ENCODE assay signal across 1 cellular context in the genomic region with DNA sequence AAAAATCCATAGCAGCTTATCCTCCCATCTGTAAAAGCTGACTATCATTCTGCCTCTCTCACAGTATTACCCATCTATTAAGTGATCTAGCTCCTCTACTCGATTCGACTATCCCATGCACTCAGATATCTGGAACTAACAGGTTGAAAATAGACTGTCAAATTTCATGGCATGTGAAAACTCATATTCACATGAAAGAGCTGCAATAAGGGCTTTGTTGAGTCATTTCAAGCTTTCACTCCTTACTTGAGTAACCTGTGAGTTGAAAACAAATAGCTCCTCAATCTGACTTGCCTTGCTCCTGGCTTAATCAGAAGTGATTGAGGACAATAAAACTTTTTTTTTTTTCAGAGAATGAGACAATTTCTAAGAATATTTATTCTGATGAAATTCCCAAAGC.
TF ChIP-seq lines count a peak whose summit lies in the region.

No MANE protein-coding gene starts in this region.

TF ChIP-seq in GM12878, 131 proteins besides CTCF, POLR2A, EP300 and RAD21 (continued from another document and continues in another):
- TF ChIP-seq, protein P1, sequence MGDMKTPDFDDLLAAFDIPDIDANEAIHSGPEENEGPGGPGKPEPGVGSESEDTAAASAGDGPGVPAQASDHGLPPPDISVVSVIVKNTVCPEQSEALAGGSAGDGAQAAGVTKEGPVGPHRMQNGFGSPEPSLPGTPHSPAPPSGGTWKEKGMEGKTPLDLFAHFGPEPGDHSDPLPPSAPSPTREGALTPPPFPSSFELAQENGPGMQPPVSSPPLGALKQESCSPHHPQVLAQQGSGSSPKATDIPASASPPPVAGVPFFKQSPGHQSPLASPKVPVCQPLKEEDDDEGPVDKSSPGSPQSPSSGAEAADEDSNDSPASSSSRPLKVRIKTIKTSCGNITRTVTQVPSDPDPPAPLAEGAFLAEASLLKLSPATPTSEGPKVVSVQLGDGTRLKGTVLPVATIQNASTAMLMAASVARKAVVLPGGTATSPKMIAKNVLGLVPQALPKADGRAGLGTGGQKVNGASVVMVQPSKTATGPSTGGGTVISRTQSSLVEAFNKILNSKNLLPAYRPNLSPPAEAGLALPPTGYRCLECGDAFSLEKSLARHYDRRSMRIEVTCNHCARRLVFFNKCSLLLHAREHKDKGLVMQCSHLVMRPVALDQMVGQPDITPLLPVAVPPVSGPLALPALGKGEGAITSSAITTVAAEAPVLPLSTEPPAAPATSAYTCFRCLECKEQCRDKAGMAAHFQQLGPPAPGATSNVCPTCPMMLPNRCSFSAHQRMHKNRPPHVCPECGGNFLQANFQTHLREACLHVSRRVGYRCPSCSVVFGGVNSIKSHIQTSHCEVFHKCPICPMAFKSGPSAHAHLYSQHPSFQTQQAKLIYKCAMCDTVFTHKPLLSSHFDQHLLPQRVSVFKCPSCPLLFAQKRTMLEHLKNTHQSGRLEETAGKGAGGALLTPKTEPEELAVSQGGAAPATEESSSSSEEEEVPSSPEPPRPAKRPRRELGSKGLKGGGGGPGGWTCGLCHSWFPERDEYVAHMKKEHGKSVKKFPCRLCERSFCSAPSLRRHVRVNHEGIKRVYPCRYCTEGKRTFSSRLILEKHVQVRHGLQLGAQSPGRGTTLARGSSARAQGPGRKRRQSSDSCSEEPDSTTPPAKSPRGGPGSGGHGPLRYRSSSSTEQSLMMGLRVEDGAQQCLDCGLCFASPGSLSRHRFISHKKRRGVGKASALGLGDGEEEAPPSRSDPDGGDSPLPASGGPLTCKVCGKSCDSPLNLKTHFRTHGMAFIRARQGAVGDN (IDR thresholded peaks at IDR 0.05) = no peak
- TF ChIP-seq, protein P2, sequence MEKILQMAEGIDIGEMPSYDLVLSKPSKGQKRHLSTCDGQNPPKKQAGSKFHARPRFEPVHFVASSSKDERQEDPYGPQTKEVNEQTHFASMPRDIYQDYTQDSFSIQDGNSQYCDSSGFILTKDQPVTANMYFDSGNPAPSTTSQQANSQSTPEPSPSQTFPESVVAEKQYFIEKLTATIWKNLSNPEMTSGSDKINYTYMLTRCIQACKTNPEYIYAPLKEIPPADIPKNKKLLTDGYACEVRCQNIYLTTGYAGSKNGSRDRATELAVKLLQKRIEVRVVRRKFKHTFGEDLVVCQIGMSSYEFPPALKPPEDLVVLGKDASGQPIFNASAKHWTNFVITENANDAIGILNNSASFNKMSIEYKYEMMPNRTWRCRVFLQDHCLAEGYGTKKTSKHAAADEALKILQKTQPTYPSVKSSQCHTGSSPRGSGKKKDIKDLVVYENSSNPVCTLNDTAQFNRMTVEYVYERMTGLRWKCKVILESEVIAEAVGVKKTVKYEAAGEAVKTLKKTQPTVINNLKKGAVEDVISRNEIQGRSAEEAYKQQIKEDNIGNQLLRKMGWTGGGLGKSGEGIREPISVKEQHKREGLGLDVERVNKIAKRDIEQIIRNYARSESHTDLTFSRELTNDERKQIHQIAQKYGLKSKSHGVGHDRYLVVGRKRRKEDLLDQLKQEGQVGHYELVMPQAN (conservative IDR thresholded peaks at IDR 0.05) = no peak
- TF ChIP-seq, protein P3, sequence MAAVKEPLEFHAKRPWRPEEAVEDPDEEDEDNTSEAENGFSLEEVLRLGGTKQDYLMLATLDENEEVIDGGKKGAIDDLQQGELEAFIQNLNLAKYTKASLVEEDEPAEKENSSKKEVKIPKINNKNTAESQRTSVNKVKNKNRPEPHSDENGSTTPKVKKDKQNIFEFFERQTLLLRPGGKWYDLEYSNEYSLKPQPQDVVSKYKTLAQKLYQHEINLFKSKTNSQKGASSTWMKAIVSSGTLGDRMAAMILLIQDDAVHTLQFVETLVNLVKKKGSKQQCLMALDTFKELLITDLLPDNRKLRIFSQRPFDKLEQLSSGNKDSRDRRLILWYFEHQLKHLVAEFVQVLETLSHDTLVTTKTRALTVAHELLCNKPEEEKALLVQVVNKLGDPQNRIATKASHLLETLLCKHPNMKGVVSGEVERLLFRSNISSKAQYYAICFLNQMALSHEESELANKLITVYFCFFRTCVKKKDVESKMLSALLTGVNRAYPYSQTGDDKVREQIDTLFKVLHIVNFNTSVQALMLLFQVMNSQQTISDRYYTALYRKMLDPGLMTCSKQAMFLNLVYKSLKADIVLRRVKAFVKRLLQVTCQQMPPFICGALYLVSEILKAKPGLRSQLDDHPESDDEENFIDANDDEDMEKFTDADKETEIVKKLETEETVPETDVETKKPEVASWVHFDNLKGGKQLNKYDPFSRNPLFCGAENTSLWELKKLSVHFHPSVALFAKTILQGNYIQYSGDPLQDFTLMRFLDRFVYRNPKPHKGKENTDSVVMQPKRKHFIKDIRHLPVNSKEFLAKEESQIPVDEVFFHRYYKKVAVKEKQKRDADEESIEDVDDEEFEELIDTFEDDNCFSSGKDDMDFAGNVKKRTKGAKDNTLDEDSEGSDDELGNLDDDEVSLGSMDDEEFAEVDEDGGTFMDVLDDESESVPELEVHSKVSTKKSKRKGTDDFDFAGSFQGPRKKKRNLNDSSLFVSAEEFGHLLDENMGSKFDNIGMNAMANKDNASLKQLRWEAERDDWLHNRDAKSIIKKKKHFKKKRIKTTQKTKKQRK (IDR thresholded peaks at IDR 0.05; ENCODE audit: low read depth, low read length) = no peak
- TF ChIP-seq IKZF2 (IDR thresholded peaks at IDR 0.05) = peak; percentile 92 to 95
- no peak for TF ChIP-seq WRNIP1 (IDR thresholded peaks at IDR 0.05; ENCODE audit: borderline replicate concordance, low read depth, low read length)
- peak; percentile 76; the same call in 1 of the 2 replicates for TF ChIP-seq ZBED1 (IDR thresholded peaks at IDR 0.05; ENCODE audit: borderline replicate concordance)
- TF ChIP-seq LARP7 (IDR thresholded peaks at IDR 0.05) = no peak
- TF ChIP-seq FOS (IDR thresholded peaks at IDR 0.05; ENCODE audit: borderline replicate concordance, extremely low read depth, insufficient read length) = no peak
- TF ChIP-seq, protein P4, sequence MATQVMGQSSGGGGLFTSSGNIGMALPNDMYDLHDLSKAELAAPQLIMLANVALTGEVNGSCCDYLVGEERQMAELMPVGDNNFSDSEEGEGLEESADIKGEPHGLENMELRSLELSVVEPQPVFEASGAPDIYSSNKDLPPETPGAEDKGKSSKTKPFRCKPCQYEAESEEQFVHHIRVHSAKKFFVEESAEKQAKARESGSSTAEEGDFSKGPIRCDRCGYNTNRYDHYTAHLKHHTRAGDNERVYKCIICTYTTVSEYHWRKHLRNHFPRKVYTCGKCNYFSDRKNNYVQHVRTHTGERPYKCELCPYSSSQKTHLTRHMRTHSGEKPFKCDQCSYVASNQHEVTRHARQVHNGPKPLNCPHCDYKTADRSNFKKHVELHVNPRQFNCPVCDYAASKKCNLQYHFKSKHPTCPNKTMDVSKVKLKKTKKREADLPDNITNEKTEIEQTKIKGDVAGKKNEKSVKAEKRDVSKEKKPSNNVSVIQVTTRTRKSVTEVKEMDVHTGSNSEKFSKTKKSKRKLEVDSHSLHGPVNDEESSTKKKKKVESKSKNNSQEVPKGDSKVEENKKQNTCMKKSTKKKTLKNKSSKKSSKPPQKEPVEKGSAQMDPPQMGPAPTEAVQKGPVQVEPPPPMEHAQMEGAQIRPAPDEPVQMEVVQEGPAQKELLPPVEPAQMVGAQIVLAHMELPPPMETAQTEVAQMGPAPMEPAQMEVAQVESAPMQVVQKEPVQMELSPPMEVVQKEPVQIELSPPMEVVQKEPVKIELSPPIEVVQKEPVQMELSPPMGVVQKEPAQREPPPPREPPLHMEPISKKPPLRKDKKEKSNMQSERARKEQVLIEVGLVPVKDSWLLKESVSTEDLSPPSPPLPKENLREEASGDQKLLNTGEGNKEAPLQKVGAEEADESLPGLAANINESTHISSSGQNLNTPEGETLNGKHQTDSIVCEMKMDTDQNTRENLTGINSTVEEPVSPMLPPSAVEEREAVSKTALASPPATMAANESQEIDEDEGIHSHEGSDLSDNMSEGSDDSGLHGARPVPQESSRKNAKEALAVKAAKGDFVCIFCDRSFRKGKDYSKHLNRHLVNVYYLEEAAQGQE (IDR thresholded peaks at IDR 0.05; ENCODE audit: low read depth, low read length) = no peak
- no peak for TF ChIP-seq HDGF (IDR thresholded peaks at IDR 0.05)
- no peak for TF ChIP-seq NRF1 (conservative IDR thresholded peaks at IDR 0.05; ENCODE audit: low read depth, low read length)
- TF ChIP-seq POU2F2 (IDR thresholded peaks at IDR 0.05; ENCODE audit: borderline replicate concordance, low read depth, low read length) = peak; percentile 63; the same call in 2 of the 3 replicates
- TF ChIP-seq CBFB (IDR thresholded peaks at IDR 0.05; ENCODE audit: low read depth) = no peak
- TF ChIP-seq NR2C1 (IDR thresholded peaks at IDR 0.05) = no peak
- peak; percentile 69; the same call in 1 of the 2 replicates for TF ChIP-seq TCF7 (IDR thresholded peaks at IDR 0.05; ENCODE audit: borderline replicate concordance)
- TF ChIP-seq MYC (IDR thresholded peaks at IDR 0.05; ENCODE audit: insufficient read depth, insufficient read length, insufficient replicate concordance, low read length, severe bottlenecking) = no peak
- TF ChIP-seq EED (IDR thresholded peaks at IDR 0.05; ENCODE audit: low read depth) = peak; percentile 92
- TF ChIP-seq JUND (IDR thresholded peaks at IDR 0.05; ENCODE audit: low read depth, low read length) = peak; percentile 90
- TF ChIP-seq NFXL1 (IDR thresholded peaks at IDR 0.05; ENCODE audit: borderline replicate concordance) = no peak
- TF ChIP-seq DPF2 (IDR thresholded peaks at IDR 0.05) = peak; percentile 88
- peak; percentile 83 for TF ChIP-seq MEF2B (IDR thresholded peaks at IDR 0.05; ENCODE audit: partially characterized antibody, poor library complexity, severe bottlenecking)
- no peak for TF ChIP-seq SUZ12 (IDR thresholded peaks at IDR 0.05; ENCODE audit: unreplicated experiment)
- peak; percentile 86 for TF ChIP-seq RUNX3 (IDR thresholded peaks at IDR 0.05; ENCODE audit: low read length)
- TF ChIP-seq KLF5 (IDR thresholded peaks at IDR 0.05; ENCODE audit: partially characterized antibody) = no peak
- TF ChIP-seq ETV6 (conservative IDR thresholded peaks at IDR 0.05 in 1 of 2, IDR thresholded peaks at IDR 0.05 in 1 of 2; ENCODE audit: borderline replicate concordance in 1 of 2, low read depth in 1 of 2) = peak in 1 of 2 experiments; percentile 72; a peak in 1 of 4 replicates
- TF ChIP-seq, protein P5, sequence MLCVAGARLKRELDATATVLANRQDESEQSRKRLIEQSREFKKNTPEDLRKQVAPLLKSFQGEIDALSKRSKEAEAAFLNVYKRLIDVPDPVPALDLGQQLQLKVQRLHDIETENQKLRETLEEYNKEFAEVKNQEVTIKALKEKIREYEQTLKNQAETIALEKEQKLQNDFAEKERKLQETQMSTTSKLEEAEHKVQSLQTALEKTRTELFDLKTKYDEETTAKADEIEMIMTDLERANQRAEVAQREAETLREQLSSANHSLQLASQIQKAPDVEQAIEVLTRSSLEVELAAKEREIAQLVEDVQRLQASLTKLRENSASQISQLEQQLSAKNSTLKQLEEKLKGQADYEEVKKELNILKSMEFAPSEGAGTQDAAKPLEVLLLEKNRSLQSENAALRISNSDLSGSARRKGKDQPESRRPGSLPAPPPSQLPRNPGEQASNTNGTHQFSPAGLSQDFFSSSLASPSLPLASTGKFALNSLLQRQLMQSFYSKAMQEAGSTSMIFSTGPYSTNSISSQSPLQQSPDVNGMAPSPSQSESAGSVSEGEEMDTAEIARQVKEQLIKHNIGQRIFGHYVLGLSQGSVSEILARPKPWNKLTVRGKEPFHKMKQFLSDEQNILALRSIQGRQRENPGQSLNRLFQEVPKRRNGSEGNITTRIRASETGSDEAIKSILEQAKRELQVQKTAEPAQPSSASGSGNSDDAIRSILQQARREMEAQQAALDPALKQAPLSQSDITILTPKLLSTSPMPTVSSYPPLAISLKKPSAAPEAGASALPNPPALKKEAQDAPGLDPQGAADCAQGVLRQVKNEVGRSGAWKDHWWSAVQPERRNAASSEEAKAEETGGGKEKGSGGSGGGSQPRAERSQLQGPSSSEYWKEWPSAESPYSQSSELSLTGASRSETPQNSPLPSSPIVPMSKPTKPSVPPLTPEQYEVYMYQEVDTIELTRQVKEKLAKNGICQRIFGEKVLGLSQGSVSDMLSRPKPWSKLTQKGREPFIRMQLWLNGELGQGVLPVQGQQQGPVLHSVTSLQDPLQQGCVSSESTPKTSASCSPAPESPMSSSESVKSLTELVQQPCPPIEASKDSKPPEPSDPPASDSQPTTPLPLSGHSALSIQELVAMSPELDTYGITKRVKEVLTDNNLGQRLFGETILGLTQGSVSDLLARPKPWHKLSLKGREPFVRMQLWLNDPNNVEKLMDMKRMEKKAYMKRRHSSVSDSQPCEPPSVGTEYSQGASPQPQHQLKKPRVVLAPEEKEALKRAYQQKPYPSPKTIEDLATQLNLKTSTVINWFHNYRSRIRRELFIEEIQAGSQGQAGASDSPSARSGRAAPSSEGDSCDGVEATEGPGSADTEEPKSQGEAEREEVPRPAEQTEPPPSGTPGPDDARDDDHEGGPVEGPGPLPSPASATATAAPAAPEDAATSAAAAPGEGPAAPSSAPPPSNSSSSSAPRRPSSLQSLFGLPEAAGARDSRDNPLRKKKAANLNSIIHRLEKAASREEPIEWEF (IDR thresholded peaks at IDR 0.05; ENCODE audit: insufficient replicate concordance, low read depth, low read length) = peak; percentile 65
- TF ChIP-seq PML (IDR thresholded peaks at IDR 0.05; ENCODE audit: low read length) = 0 out of 2 replicates have a peak, but pooled peaks have one; percentile 58
- 0 out of 2 replicates have a peak, but pooled peaks have one; percentile 45 for TF ChIP-seq GATAD2B (conservative IDR thresholded peaks at IDR 0.05; ENCODE audit: low read depth)
- TF ChIP-seq ATF7 (IDR thresholded peaks at IDR 0.05; ENCODE audit: low read depth) = peak; percentile 43; the same call in 1 of the 2 replicates
- TF ChIP-seq, protein P6, sequence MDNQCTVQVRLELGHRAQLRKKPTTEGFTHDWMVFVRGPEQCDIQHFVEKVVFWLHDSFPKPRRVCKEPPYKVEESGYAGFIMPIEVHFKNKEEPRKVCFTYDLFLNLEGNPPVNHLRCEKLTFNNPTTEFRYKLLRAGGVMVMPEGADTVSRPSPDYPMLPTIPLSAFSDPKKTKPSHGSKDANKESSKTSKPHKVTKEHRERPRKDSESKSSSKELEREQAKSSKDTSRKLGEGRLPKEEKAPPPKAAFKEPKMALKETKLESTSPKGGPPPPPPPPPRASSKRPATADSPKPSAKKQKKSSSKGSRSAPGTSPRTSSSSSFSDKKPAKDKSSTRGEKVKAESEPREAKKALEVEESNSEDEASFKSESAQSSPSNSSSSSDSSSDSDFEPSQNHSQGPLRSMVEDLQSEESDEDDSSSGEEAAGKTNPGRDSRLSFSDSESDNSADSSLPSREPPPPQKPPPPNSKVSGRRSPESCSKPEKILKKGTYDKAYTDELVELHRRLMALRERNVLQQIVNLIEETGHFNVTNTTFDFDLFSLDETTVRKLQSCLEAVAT (IDR thresholded peaks at IDR 0.05) = no peak
- TF ChIP-seq NFIC (IDR thresholded peaks at IDR 0.05; ENCODE audit: low read depth, low read length) = peak; percentile 94
- no peak for TF ChIP-seq RCOR1 (conservative IDR thresholded peaks at IDR 0.05; ENCODE audit: low read depth, low read length)
- TF ChIP-seq ZNF217 (IDR thresholded peaks at IDR 0.05) = peak; percentile 85; the same call in 1 of the 2 replicates
- TF ChIP-seq CHD2 (IDR thresholded peaks at IDR 0.05; ENCODE audit: borderline replicate concordance, low read depth, low read length) = no peak
